In genomic region chr3:20064387-20064786, GRCh38 we compare ENCODE assay signal across 21 cellular contexts. TPM values are rescaled to one million over a fixed set of nuclear protein-coding genes. Genes with fewer than 3 reads are reported as not detected.
DNase-seq lines count a peak whose midpoint lies in the region; ATAC-seq, FAIRE-seq and TF ChIP-seq lines count a peak whose summit lies in the region.
"Had no signal": no experiment of that assay in that cellular context is flagged by ENCODE, and none has a peak within 500 bp of the region (broad histone marks: within the 10 kb centered on the region; RNA-seq: fewer than 3 reads in every experiment).

No MANE protein-coding gene starts in this region.

- H3K27me3 ChIP-seq in CD4-positive, CD25-positive, alpha-beta regulatory T cell (ENCODE audit: control insufficient read depth, insufficient read depth, low read length), result no peaks in the 10 kb centered on the region
- H3K27me3 ChIP-seq in bronchial epithelial cell (ENCODE audit: control insufficient read depth, insufficient read depth, low read length) (no peaks in the 10 kb centered on the region), keratinocyte (ENCODE audit: control insufficient read depth, extremely low read depth, insufficient read depth, low read length) (no peaks in the 10 kb centered on the region), adrenal gland (no peaks in the 10 kb centered on the region)
- H3K27me3 ChIP-seq: SJCRH30 had no signal

- POLR2A ChIA-PET in A549 (lab: Yijun Ruan, JAX), result no interaction called here

- no peaks in the 10 kb centered on the region for H4K20me1 ChIP-seq in keratinocyte (ENCODE audit: control insufficient read depth, extremely low read depth, insufficient read depth, low read length)

- ATAC-seq in A549, result no peak
- no peak for ATAC-seq in CD4-positive, CD25-positive, alpha-beta regulatory T cell (ENCODE audit: low read depth in 2 of 2)

- no peaks in the 10 kb centered on the region for H3K79me2 ChIP-seq in keratinocyte (ENCODE audit: control insufficient read depth, insufficient read depth, low read length)

- H3K36me3 Mint-ChIP-seq in CD4-positive, CD25-positive, alpha-beta regulatory T cell, result peaks cover 13% of the 10 kb centered on the region
- H3K36me3 Mint-ChIP-seq: CD14-positive monocyte had no signal

- TF ChIP-seq CTCF in A549 (IDR thresholded peaks at IDR 0.05) (no peak), bronchial epithelial cell (IDR thresholded peaks at IDR 0.05; ENCODE audit: insufficient read depth, low read length, severe bottlenecking) (no peak), keratinocyte (optimal IDR thresholded peaks at IDR 0.05 in 1 of 3, IDR thresholded peaks at IDR 0.05 in 1 of 3, conservative IDR thresholded peaks at IDR 0.05 in 1 of 3; ENCODE audit: extremely low read depth in 1 of 3, insufficient read depth in 2 of 3, low read length in 3 of 3) (no peak), adrenal gland (IDR thresholded peaks at IDR 0.05) (no peak), coronary artery (IDR thresholded peaks at IDR 0.05) (no peak)

- H3K4me1 Mint-ChIP-seq in CD4-positive, CD25-positive, alpha-beta regulatory T cell, result peaks cover 45 to 78% (median 70%) of the 10 kb centered on the region in 4 donors

- FAIRE-seq in A549 (lab: Jason Lieb, UNC), result peak; percentile 32
- FAIRE-seq in bronchial epithelial cell (lab: Jason Lieb, UNC), result no peak
- peak; percentile 96 for FAIRE-seq in keratinocyte (lab: Jason Lieb, UNC)

- H3K27ac ChIP-seq in A549 (no peak overlapping the region), keratinocyte (ENCODE audit: control insufficient read depth, insufficient read depth, low read length) (peak overlapping the region; percentile 84), adrenal gland (no peak overlapping the region), coronary artery (no peak overlapping the region)
- no peak overlapping the region for H3K27ac ChIP-seq in CD4-positive, CD25-positive, alpha-beta regulatory T cell (ENCODE audit: insufficient read depth, low read length, poor library complexity, severe bottlenecking)
- H3K27ac ChIP-seq: PC-9 had no signal

- no peak overlapping the region for H3K4me2 ChIP-seq in A549
- peak overlapping the region; percentile 76 for H3K4me2 ChIP-seq in keratinocyte (ENCODE audit: control insufficient read depth, extremely low read depth, insufficient read depth, low read depth, low read length)
- H3K4me2 ChIP-seq: PC-9 had no signal

- H3K36me3 ChIP-seq in CD4-positive, CD25-positive, alpha-beta regulatory T cell (ENCODE audit: control insufficient read depth, insufficient read depth, low read length), result peaks cover 1% of the 10 kb centered on the region
- H3K36me3 ChIP-seq in bronchial epithelial cell (ENCODE audit: control insufficient read depth, insufficient read depth, low read length) (no peaks in the 10 kb centered on the region), keratinocyte (ENCODE audit: control insufficient read depth in 2 of 2, extremely low read depth in 1 of 2, insufficient read depth in 2 of 2, low read length in 2 of 2) (no peaks in the 10 kb centered on the region), adrenal gland (replicated peaks in 1 of 2) (no peaks in the 10 kb centered on the region)
- H3K36me3 ChIP-seq: SJCRH30 had no signal

- peak overlapping the region; percentile 33 for H3K9ac ChIP-seq in keratinocyte (ENCODE audit: control insufficient read depth, extremely low read depth, insufficient read depth, low read length)

- H3K9me3 Mint-ChIP-seq in CD4-positive, CD25-positive, alpha-beta regulatory T cell, result peaks cover 0 to 3% (median 0%) of the 10 kb centered on the region in 7 donors
- H3K9me3 Mint-ChIP-seq: CD14-positive monocyte had no signal

- no peaks in the 10 kb centered on the region for H3K27me3 Mint-ChIP-seq in CD4-positive, CD25-positive, alpha-beta regulatory T cell

- H3K4me3 ChIP-seq in A549, result no peak overlapping the region
- H3K4me3 ChIP-seq in CD4-positive, CD25-positive, alpha-beta regulatory T cell (ENCODE audit: low read depth, low read length), result no peak overlapping the region
- no peak overlapping the region for H3K4me3 ChIP-seq in bronchial epithelial cell (ENCODE audit: low read depth, low read length)
- H3K4me3 ChIP-seq in keratinocyte (ENCODE audit: control insufficient read depth in 2 of 3, extremely low read depth in 1 of 3, insufficient read depth in 2 of 3, low read depth in 1 of 3, low read length in 3 of 3), result peak overlapping the region in 2 of 3 experiments; percentile 16 to 47
- H3K4me3 ChIP-seq in adrenal gland, result no peak overlapping the region
- H3K4me3 ChIP-seq in coronary artery, result no peak overlapping the region
- H3K4me3 ChIP-seq: PC-9, SJCRH30 had no signal

- WGBS in A549 (ENCODE audit: missing lambda C conversion rate), result 80% methylated on average over 3 of the region's 3 CpGs
- WGBS in adrenal gland, 4 donors, result 48 to 55% (median 53%) methylated on average over 3 of the region's 3 CpGs

- peaks cover 18% of the 10 kb centered on the region; the same call in 2 of the 3 replicates for H3K4me1 ChIP-seq in A549
- H3K4me1 ChIP-seq in CD4-positive, CD25-positive, alpha-beta regulatory T cell (ENCODE audit: control insufficient read depth, insufficient read depth, low read length, poor library complexity, severe bottlenecking), result peaks cover 29% of the 10 kb centered on the region
- H3K4me1 ChIP-seq in keratinocyte (ENCODE audit: control insufficient read depth, extremely low read depth, insufficient read depth, low read length), result peaks cover 38% of the 10 kb centered on the region
- H3K4me1 ChIP-seq in adrenal gland (replicated peaks in 1 of 2), result peaks cover 0 to 25% of the 10 kb centered on the region in 2 donors

- no peak for TF ChIP-seq EP300 in A549 (IDR thresholded peaks at IDR 0.05)

- DNase-seq in A549 (ENCODE audit: low read depth in 1 of 2, low spot score in 1 of 2), result no peak
- DNase-seq in CD4-positive, CD25-positive, alpha-beta regulatory T cell, result no peak
- DNase-seq in bronchial epithelial cell (ENCODE audit: low read depth), result peak; percentile 90
- peak; percentile 75 for DNase-seq in keratinocyte (ENCODE audit: low read depth, low spot score)
- DNase-seq in OCI-M2 (lab: John Stamatoyannopoulos, UW; ENCODE audit: unreplicated experiment), result no peak
- no peak for DNase-seq in adrenal gland
- DNase-seq in hepatic stellate cell (ENCODE audit: low spot score), result no peak
- DNase-seq in coronary artery (ENCODE audit: low spot score), result no peak
- DNase-seq: ACHN, COR-L47, DND-41, NCI-H1417 treated with DMSO at 0.1 percent for 48 hours, NCI-H1930, NCI-H226, PC-9 had no signal

- H3K9me1 ChIP-seq in keratinocyte (ENCODE audit: control insufficient read depth, extremely low read depth, insufficient read depth, low read length), result no peaks in the 10 kb centered on the region

- CTCF ChIA-PET in A549 (lab: Yijun Ruan, JAX), result interaction anchor here (1.3 kb wide), 1 partner anchor 19 kb away, joined by 3 read pairs; no protein-coding TSS in a partner anchor

- no peak for TF ChIP-seq RAD21 in A549 (conservative IDR thresholded peaks at IDR 0.05 in 1 of 2, IDR thresholded peaks at IDR 0.05 in 1 of 2)

- intact Hi-C loops in adrenal gland (cut with DNase I), result no loop called here

- peak overlapping the region; percentile 15 to 82 (median 64) for H3K27ac Mint-ChIP-seq in CD4-positive, CD25-positive, alpha-beta regulatory T cell

- TF ChIP-seq POLR2A in A549 (IDR thresholded peaks at IDR 0.05; ENCODE audit: low read length) (no peak), adrenal gland (IDR thresholded peaks at IDR 0.05) (no peak)

- no peaks in the 10 kb centered on the region for H3K9me3 ChIP-seq in A549
- no peaks in the 10 kb centered on the region for H3K9me3 ChIP-seq in CD4-positive, CD25-positive, alpha-beta regulatory T cell (ENCODE audit: control insufficient read depth in 2 of 2, low read length in 2 of 2)
- H3K9me3 ChIP-seq in keratinocyte (ENCODE audit: control insufficient read depth, low read depth, low read length), result no peaks in the 10 kb centered on the region
- H3K9me3 ChIP-seq in adrenal gland (replicated peaks in 1 of 3), result no peaks in the 10 kb centered on the region
- H3K9me3 ChIP-seq: SJCRH30 had no signal

- no peak overlapping the region for H2AFZ ChIP-seq in keratinocyte (ENCODE audit: control insufficient read depth, low read length)
- H2AFZ ChIP-seq: PC-9 had no signal

- H3K4me3 Mint-ChIP-seq in CD4-positive, CD25-positive, alpha-beta regulatory T cell, result peak overlapping the region in 1 of 4 donors; percentile 39
- H3K4me3 Mint-ChIP-seq: CD14-positive monocyte had no signal

- dilution Hi-C loops in keratinocyte (cut with MboI; ENCODE audit: extremely low pct_ligation_motif_present, low sequenced_read_pairs), result no loop called here

RNA-seq across cellular contexts. Expression of gene KAT2B, which starts 24.1 kb away (rescaled TPM):
- polyA plus RNA-seq in A549 (2011; rRNA removed) (9.8 and 11.9 TPM in 2 replicates), A549 (2017; fragmentation: RNase III; extraction: RNeasy Plus Mini Kit Qiagen cat#74134 plus additional on column Dnase treatment) (7.1 to 7.4 TPM (median 7.2 TPM) in 3 replicates), keratinocyte (3.3 to 4.6 TPM (median 3.7 TPM) in 3 replicates), adrenal gland (10 to 100 TPM in 2 of 3 donors, 1 to 10 TPM in 1; 5.4 to 16.7 (median 10.6) TPM)
- 2.7 and 3.1 TPM in 2 replicates for polyA plus RNA-seq in A549 (2012; cell fraction: cytosol; rRNA removed)
- polyA plus RNA-seq in A549 (2012; cell fraction: nucleus; rRNA removed), result 1.0 and 1.8 TPM in 2 replicates
- polyA minus RNA-seq in A549 (2011; rRNA and poly(A)+ RNA removed), result 4.0 and 4.5 TPM in 2 replicates
- 185 TPM for total RNA-seq in CD4-positive, CD25-positive, alpha-beta regulatory T cell
- 10 to 100 TPM in 1 of 4 donors, 1 to 10 TPM in 3; 5.7 to 11.0 (median 7.9) TPM for polyA plus RNA-seq in CD4-positive, CD25-positive, alpha-beta regulatory T cell
- total RNA-seq in bronchial epithelial cell (1.6 and 5.8 TPM in 2 replicates), adrenal gland (10 to 100 TPM; 17.0 to 32.2 (median 21.3) TPM)
- polyA plus RNA-seq in keratinocyte (2011; ENCODE audit: low read depth), result 27.3 TPM
- polyA plus RNA-seq in keratinocyte (2011; cell fraction: cytosol; rRNA removed), result 2.9 and 5.7 TPM in 2 replicates
- 3.9 and 5.5 TPM in 2 replicates for polyA plus RNA-seq in keratinocyte (2011; cell fraction: nucleus; rRNA removed)
- polyA plus RNA-seq in keratinocyte (2012; ENCODE audit: low replicate concordance), result 3.0 and 8.2 TPM in 2 replicates
- polyA minus RNA-seq in keratinocyte, result 1.4 to 6.0 TPM (median 2.1 TPM) in 3 replicates
- 3.8 TPM for polyA minus RNA-seq in keratinocyte (2011; cell fraction: cytosol; rRNA and poly(A)+ RNA removed)
- polyA minus RNA-seq in keratinocyte (2011; cell fraction: nucleus; rRNA and poly(A)+ RNA removed), result 5.0 and 5.3 TPM in 2 replicates

RNA-seq across cellular contexts. Expression of gene PP2D1, which starts 52.3 kb away (rescaled TPM):
- not detected in 2 replicates for polyA plus RNA-seq in A549 (2011; rRNA removed)
- not detected in 2 replicates for polyA plus RNA-seq in A549 (2012; cell fraction: cytosol; rRNA removed)
- polyA plus RNA-seq in A549 (2012; cell fraction: nucleus; rRNA removed), result not detected in 2 replicates
- not detected in 3 replicates for polyA plus RNA-seq in A549 (2017; fragmentation: RNase III; extraction: RNeasy Plus Mini Kit Qiagen cat#74134 plus additional on column Dnase treatment)
- not detected in 2 replicates for polyA minus RNA-seq in A549 (2011; rRNA and poly(A)+ RNA removed)
- not detected for total RNA-seq in CD4-positive, CD25-positive, alpha-beta regulatory T cell
- 1 to 10 TPM in 1 of 4 donors, under 1 TPM in 3; 0.16 to 1.2 (median 0.21) TPM for polyA plus RNA-seq in CD4-positive, CD25-positive, alpha-beta regulatory T cell
- total RNA-seq in bronchial epithelial cell, result not detected in 2 replicates
- not detected in 3 replicates for polyA plus RNA-seq in keratinocyte
- polyA plus RNA-seq in keratinocyte (2011; ENCODE audit: low read depth), result not detected
- not detected in 2 replicates for polyA plus RNA-seq in keratinocyte (2011; cell fraction: cytosol; rRNA removed)
- not detected in 2 replicates for polyA plus RNA-seq in keratinocyte (2011; cell fraction: nucleus; rRNA removed)
- polyA plus RNA-seq in keratinocyte (2012; ENCODE audit: low replicate concordance), result 0.16 and 0.35 TPM in 2 replicates
- not detected in 3 replicates for polyA minus RNA-seq in keratinocyte
- polyA minus RNA-seq in keratinocyte (2011; cell fraction: cytosol; rRNA and poly(A)+ RNA removed), result not detected
- polyA minus RNA-seq in keratinocyte (2011; cell fraction: nucleus; rRNA and poly(A)+ RNA removed), result not detected in 2 replicates
- total RNA-seq in adrenal gland, result not detected
- not detected for polyA plus RNA-seq in adrenal gland
- total RNA-seq: G401, H4, HT-29, M059J, PC-9, SJCRH30 had no signal

Comparison
In these comparisons a context has a peak if more than half of its experiments do, and no peak if none do; other contexts are left out.
1. DNase-seq: peak in bronchial epithelial cell (single experiment) and keratinocyte (single experiment); none in A549 (0 of 2), CD4-positive, CD25-positive, alpha-beta regulatory T cell (0 of 3), OCI-M2 (single experiment), adrenal gland (0 of 7), hepatic stellate cell (single experiment) and coronary artery (single experiment).
2. H3K4me3 ChIP-seq: peak in keratinocyte (2 of 3); none in A549 (single experiment), CD4-positive, CD25-positive, alpha-beta regulatory T cell (single experiment), bronchial epithelial cell (single experiment), adrenal gland (0 of 4) and coronary artery (single experiment).